In genomic region chr16:27515874-27516353, GRCh38 we compare ENCODE assay signal across 8 cellular contexts. TPM values are rescaled to one million over a fixed set of nuclear protein-coding genes. Genes with fewer than 3 reads are reported as not detected.
DNase-seq lines count a peak whose midpoint lies in the region; ATAC-seq and FAIRE-seq lines count a peak whose summit lies in the region.

No MANE protein-coding gene starts in this region.

- peak; percentile 79 for ATAC-seq in activated CD8-positive, alpha-beta T cell treated with anti-CD3 and anti-CD28 coated beads, Interleukin-2, amount 10 ng/mL, durations not matched to agents 7 days and 5 days
- peak; percentile 50 for ATAC-seq in Right ventricle myocardium superior (ENCODE audit: poor library complexity)
- ATAC-seq in HG03342 (IDR thresholded peaks at IDR 0.05; ENCODE audit: unreplicated experiment), result no peak

- H3K27ac Mint-ChIP-seq in activated CD8-positive, alpha-beta T cell treated with anti-CD3 and anti-CD28 coated beads, Interleukin-2, amount 10 ng/mL, durations not matched to agents 7 days and 5 days, result no peak overlapping the region

- CTCF ChIA-PET in activated CD8-positive, alpha-beta T cell treated with anti-CD3 and anti-CD28 coated beads, Interleukin-2, amount 10 ng/mL, durations not matched to agents 7 days and 5 days (lab: Charles Lee), result interaction anchor here (0.6 to 2.3 kb wide), 13 partner anchors 8 to 173 kb away, joined by 3 to 11 read pairs (median 4); partner anchors contain the start of genes GTF3C1 and KATNIP

- DNase-seq in NCI-H2107 treated with DMSO at 0.1 percent for 48 hours (lab: John Stamatoyannopoulos, UW; ENCODE audit: unreplicated experiment) (peak; percentile 25), NCI-H2107 (lab: John Stamatoyannopoulos, UW) (no peak), HT1080 (ENCODE audit: low read depth) (peak; percentile 43), Right ventricle myocardium superior (peak; percentile 46), small intestine (peak; percentile 5), DMS114 treated with DMSO at 0.1 percent for 48 hours (lab: John Stamatoyannopoulos, UW; ENCODE audit: unreplicated experiment) (no peak)
- peak; percentile 48 for DNase-seq in activated CD8-positive, alpha-beta T cell treated with anti-CD3 and anti-CD28 coated beads, Interleukin-2, amount 10 ng/mL, durations not matched to agents 7 days and 5 days

- no peaks in the 10 kb centered on the region for H3K27me3 Mint-ChIP-seq in activated CD8-positive, alpha-beta T cell treated with anti-CD3 and anti-CD28 coated beads, Interleukin-2, amount 10 ng/mL, durations not matched to agents 7 days and 5 days (ENCODE audit: low read depth)

- H3K9me3 ChIP-seq in small intestine (ENCODE audit: control insufficient read depth, low read depth), result no peaks in the 10 kb centered on the region

- no peaks in the 10 kb centered on the region for H3K9me3 Mint-ChIP-seq in activated CD8-positive, alpha-beta T cell treated with anti-CD3 and anti-CD28 coated beads, Interleukin-2, amount 10 ng/mL, durations not matched to agents 7 days and 5 days (ENCODE audit: insufficient read depth)

- H3K4me1 ChIP-seq in small intestine (ENCODE audit: control insufficient read depth in 2 of 2, insufficient read depth in 1 of 2, low read depth in 1 of 2, low read length in 1 of 2), result no peaks in the 10 kb centered on the region

- no peak for FAIRE-seq in small intestine (lab: Jason Lieb, UNC)

- peaks cover 5 to 8% of the 10 kb centered on the region in 2 donors for H3K36me3 ChIP-seq in small intestine (ENCODE audit: control insufficient read depth in 2 of 2, insufficient read depth in 2 of 2, low read length in 2 of 2)

- WGBS in small intestine, 3 donors, result 90 to 94% (median 93%) methylated on average over 9 of the region's 9 CpGs

- H3K4me3 Mint-ChIP-seq in activated CD8-positive, alpha-beta T cell treated with anti-CD3 and anti-CD28 coated beads, Interleukin-2, amount 10 ng/mL, durations not matched to agents 7 days and 5 days, result no peak overlapping the region

- intact Hi-C loops in Right ventricle myocardium superior (cut with DNase I), result no loop called here

- no peaks in the 10 kb centered on the region for H3K27me3 ChIP-seq in small intestine (ENCODE audit: control insufficient read depth in 2 of 2, insufficient read depth in 2 of 2, low read length in 2 of 2)

- no peaks in the 10 kb centered on the region for H3K4me1 Mint-ChIP-seq in activated CD8-positive, alpha-beta T cell treated with anti-CD3 and anti-CD28 coated beads, Interleukin-2, amount 10 ng/mL, durations not matched to agents 7 days and 5 days (ENCODE audit: low read depth)

- peaks cover 10% of the 10 kb centered on the region for H3K36me3 Mint-ChIP-seq in activated CD8-positive, alpha-beta T cell treated with anti-CD3 and anti-CD28 coated beads, Interleukin-2, amount 10 ng/mL, durations not matched to agents 7 days and 5 days (ENCODE audit: low read depth)

- no peak overlapping the region for H3K27ac ChIP-seq in small intestine (ENCODE audit: low read depth in 1 of 2, low read length in 1 of 2)

- POLR2A ChIA-PET in activated CD8-positive, alpha-beta T cell treated with anti-CD3 and anti-CD28 coated beads, Interleukin-2, amount 10 ng/mL, durations not matched to agents 7 days and 5 days (lab: Charles Lee), result no interaction called here

- H3K4me3 ChIP-seq in small intestine (ENCODE audit: low read depth in 1 of 2, low read length in 2 of 2), result no peak overlapping the region

RNA-seq across cellular contexts. Expression of gene GTF3C1, which starts 33.8 kb away (rescaled TPM):
- total RNA-seq in HT1080 (2014; rRNA removed; shearing (Covaris generic)), result 55.7 and 65.0 TPM in 2 replicates
- 30.3 and 34.5 TPM in 2 replicates for polyA plus RNA-seq in HT1080 (2015; cell fraction: cytosol; rRNA removed)
- 141 and 142 TPM in 2 replicates for polyA plus RNA-seq in HT1080 (2015; cell fraction: nucleus; rRNA removed)
- 10 to 100 TPM; 55.8 to 58.5 TPM for total RNA-seq in activated CD8-positive, alpha-beta T cell treated with anti-CD3 and anti-CD28 coated beads, Interleukin-2, amount 10 ng/mL, durations not matched to agents 7 days and 5 days
- total RNA-seq in Right ventricle myocardium superior, result 45.2 TPM
- 10 to 100 TPM; 30.4 to 47.0 (median 35.9) TPM for polyA plus RNA-seq in small intestine

RNA-seq across cellular contexts. Expression of gene KATNIP, which starts 34.0 kb away (rescaled TPM):
- total RNA-seq in HT1080 (2014; rRNA removed; shearing (Covaris generic)), result 13.0 and 13.6 TPM in 2 replicates
- 5.7 and 6.0 TPM in 2 replicates for polyA plus RNA-seq in HT1080 (2015; cell fraction: cytosol; rRNA removed)
- 28.7 and 32.6 TPM in 2 replicates for polyA plus RNA-seq in HT1080 (2015; cell fraction: nucleus; rRNA removed)
- total RNA-seq in activated CD8-positive, alpha-beta T cell treated with anti-CD3 and anti-CD28 coated beads, Interleukin-2, amount 10 ng/mL, durations not matched to agents 7 days and 5 days, result 10 to 100 TPM; 18.6 to 19.0 TPM
- total RNA-seq in Right ventricle myocardium superior, result 6.3 TPM
- 10 to 100 TPM in 2 of 3 donors, 1 to 10 TPM in 1; 1.9 to 10.7 (median 10.2) TPM for polyA plus RNA-seq in small intestine

Comparison
In these comparisons a context has a peak if more than half of its experiments do, and no peak if none do; other contexts are left out.
1. DNase-seq: peak in NCI-H2107 treated with DMSO at 0.1 percent for 48 hours (single experiment), HT1080 (single experiment), activated CD8-positive, alpha-beta T cell treated with anti-CD3 and anti-CD28 coated beads, Interleukin-2, amount 10 ng/mL, durations not matched to agents 7 days and 5 days (single experiment), Right ventricle myocardium superior (single experiment) and small intestine (single experiment); none in NCI-H2107 (single experiment) and DMS114 treated with DMSO at 0.1 percent for 48 hours (single experiment).